Comparison of ENCODE assay signal across 8 cellular contexts in the genomic region with DNA sequence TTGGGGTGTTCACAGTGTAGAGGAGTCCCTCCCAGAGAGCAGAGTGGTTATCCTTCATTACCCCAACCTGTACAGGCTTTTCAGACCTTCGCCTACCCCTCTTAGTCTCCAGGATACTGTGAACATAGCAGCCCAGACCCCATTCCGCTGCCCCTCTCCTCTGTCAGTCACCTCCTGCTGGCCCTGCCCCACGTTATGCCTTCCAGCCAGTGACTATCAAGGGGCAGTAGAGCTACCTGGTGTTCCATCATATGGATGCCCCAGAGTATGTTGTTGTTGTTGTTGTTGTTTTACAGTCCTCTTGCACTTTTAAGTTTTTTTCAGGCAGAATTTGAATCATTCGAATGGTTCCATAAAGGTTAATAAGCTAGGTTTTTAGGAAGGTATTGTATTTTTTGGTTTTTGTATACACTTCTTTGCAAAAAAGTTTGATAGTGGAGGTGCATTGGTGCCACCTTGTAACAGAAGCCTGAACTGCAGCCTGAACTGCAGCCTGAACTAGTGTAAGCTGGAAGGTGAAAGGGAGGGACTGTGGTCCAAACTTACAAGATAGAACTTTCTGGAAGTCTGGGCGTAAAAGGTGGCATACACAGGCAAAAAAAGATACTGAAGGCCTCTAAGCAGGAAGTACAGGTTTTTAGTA.
DNase-seq lines count a peak whose midpoint lies in the region; ATAC-seq and TF ChIP-seq lines count a peak whose summit lies in the region.

No MANE protein-coding gene starts in this region.

- DNase-seq in NCI-H2227 (lab: John Stamatoyannopoulos, UW; ENCODE audit: unreplicated experiment) (peak; percentile 21), NCI-H2227 treated with DMSO at 0.1 percent for 48 hours (lab: John Stamatoyannopoulos, UW) (no peak), adrenal gland (peak in 5 of 7 donors; percentile 19 to 64 (median 30)), right lobe of liver (no peak), GOT3 (lab: John Stamatoyannopoulos, UW) (no peak), medulla oblongata (ENCODE audit: extremely low spot score) (no peak)

- intact Hi-C loops in adrenal gland (cut with DNase I) (no loop called here), right lobe of liver (cut with DNase I) (no loop called here)

- H3K9me3 ChIP-seq in adrenal gland (replicated peaks in 1 of 3): no peaks in the 10 kb centered on the region
- no peaks in the 10 kb centered on the region for H3K9me3 ChIP-seq in right lobe of liver

- peak; percentile 56 for ATAC-seq in HG03175 (IDR thresholded peaks at IDR 0.05; ENCODE audit: unreplicated experiment)
- ATAC-seq in right lobe of liver: peak; percentile 50 to 80 (median 76)
- ATAC-seq in HG03039 (IDR thresholded peaks at IDR 0.05; ENCODE audit: unreplicated experiment): no peak

- TF ChIP-seq CTCF in adrenal gland (IDR thresholded peaks at IDR 0.05) (peak; percentile 23 to 48 (median 36)), right lobe of liver (IDR thresholded peaks at IDR 0.05) (peak; percentile 44 to 60 (median 56))

- H3K27me3 ChIP-seq in adrenal gland (peaks cover 9% of the 10 kb centered on the region), right lobe of liver (no peaks in the 10 kb centered on the region)

- no peak for TF ChIP-seq POLR2A in adrenal gland (IDR thresholded peaks at IDR 0.05)
- TF ChIP-seq POLR2A in right lobe of liver (IDR thresholded peaks at IDR 0.05): no peak

- WGBS in adrenal gland, 4 donors: 49 to 72% (median 60%) methylated on average over 5 of the region's 5 CpGs
- 33% methylated on average over 5 of the region's 5 CpGs for WGBS in right lobe of liver (ENCODE audit: insufficient coverage, low coverage, low lambda C conversion rate, missing lambda C conversion rate)

- H3K27ac ChIP-seq in adrenal gland: no peak overlapping the region
- no peak overlapping the region for H3K27ac ChIP-seq in right lobe of liver

- H3K36me3 ChIP-seq in adrenal gland (replicated peaks in 1 of 2): no peaks in the 10 kb centered on the region
- H3K36me3 ChIP-seq in right lobe of liver: no peaks in the 10 kb centered on the region

- H3K4me1 ChIP-seq in adrenal gland (replicated peaks in 1 of 2) (no peaks in the 10 kb centered on the region), right lobe of liver (no peaks in the 10 kb centered on the region)

- H3K4me3 ChIP-seq in adrenal gland (no peak overlapping the region), right lobe of liver (no peak overlapping the region)

Comparison
In these comparisons a context has a peak if more than half of its experiments do, and no peak if none do; other contexts are left out.
1. DNase-seq: peak in NCI-H2227 (single experiment) and adrenal gland (5 of 7); none in NCI-H2227 treated with DMSO at 0.1 percent for 48 hours (single experiment), right lobe of liver (0 of 3), GOT3 (single experiment) and medulla oblongata (single experiment).